In the genomic region with DNA sequence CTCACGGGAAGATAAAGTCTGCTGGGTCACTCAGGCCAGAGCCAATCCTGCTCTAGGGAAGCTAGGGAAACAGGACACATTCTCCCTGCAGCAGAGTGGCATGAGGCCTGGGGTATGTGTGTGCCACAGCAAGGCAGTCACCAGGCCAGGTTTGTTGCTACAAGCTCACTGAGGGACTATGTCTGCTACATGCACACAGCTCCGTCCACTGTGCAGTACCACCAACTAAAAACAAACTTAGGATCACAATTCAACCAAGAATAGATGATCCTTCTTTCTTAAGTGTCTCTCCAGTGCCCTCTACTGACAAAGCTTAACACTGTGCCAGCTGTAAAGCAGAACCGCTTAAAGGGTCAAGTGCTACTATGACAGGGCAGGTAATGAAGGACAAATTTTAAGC, we compare ENCODE assay signal across 8 cellular contexts.
A peak's percentile ranks its signal among the peaks of the same experiment; 100 is the strongest.
DNase-seq lines count a peak whose midpoint lies in the region; ATAC-seq, FAIRE-seq and TF ChIP-seq lines count a peak whose summit lies in the region.

No MANE protein-coding gene starts in this region.

- FAIRE-seq in bronchial epithelial cell (lab: Jason Lieb, UNC): no peak

- CTCF ChIA-PET in naive thymus-derived CD4-positive, alpha-beta T cell (lab: Charles Lee): interaction anchor here (0.5 to 1.8 kb wide), 9 partner anchors 232 to 1345 kb away, joined by 3 to 20 read pairs (median 3); no protein-coding TSS in a partner anchor

- TF ChIP-seq POLR2A in Peyer's patch (IDR thresholded peaks at IDR 0.05): no peak

- H3K27me3 Mint-ChIP-seq in naive thymus-derived CD4-positive, alpha-beta T cell: peaks cover 0 to 3% (median 0%) of the 10 kb centered on the region in 5 donors

- ATAC-seq in GM18873 (IDR thresholded peaks at IDR 0.05; ENCODE audit: low FRiP score, unreplicated experiment) (peak; percentile 85), HG03280 (IDR thresholded peaks at IDR 0.05; ENCODE audit: unreplicated experiment) (peak; percentile 90), HG02970 (IDR thresholded peaks at IDR 0.05; ENCODE audit: low FRiP score, unreplicated experiment) (no peak)
- peak; percentile 76 for ATAC-seq in naive thymus-derived CD4-positive, alpha-beta T cell

- H3K27ac ChIP-seq in Peyer's patch: no peak overlapping the region
- H3K27ac ChIP-seq in naive thymus-derived CD4-positive, alpha-beta T cell (ENCODE audit: low read depth, low read length): no peak overlapping the region

- H3K36me3 Mint-ChIP-seq in naive thymus-derived CD4-positive, alpha-beta T cell: no peaks in the 10 kb centered on the region

- POLR2A ChIA-PET in naive thymus-derived CD4-positive, alpha-beta T cell (lab: Charles Lee): interaction anchor here (1.4 kb wide), 1 partner anchor 595 kb away, joined by 3 read pairs; no protein-coding TSS in a partner anchor

- no peak overlapping the region for H3K27ac Mint-ChIP-seq in naive thymus-derived CD4-positive, alpha-beta T cell

- peaks cover 0 to 10% (median 0%) of the 10 kb centered on the region in 11 donors for H3K9me3 Mint-ChIP-seq in naive thymus-derived CD4-positive, alpha-beta T cell

- H3K4me3 Mint-ChIP-seq in naive thymus-derived CD4-positive, alpha-beta T cell: no peak overlapping the region

- no peaks in the 10 kb centered on the region for H3K36me3 ChIP-seq in Peyer's patch
- no peaks in the 10 kb centered on the region for H3K36me3 ChIP-seq in bronchial epithelial cell (ENCODE audit: control insufficient read depth, insufficient read depth, low read length)
- H3K36me3 ChIP-seq in naive thymus-derived CD4-positive, alpha-beta T cell (ENCODE audit: control insufficient read depth in 2 of 3, insufficient read depth in 3 of 3, low read length in 3 of 3): no peaks in the 10 kb centered on the region

- no peaks in the 10 kb centered on the region for H3K9me3 ChIP-seq in Peyer's patch
- H3K9me3 ChIP-seq in naive thymus-derived CD4-positive, alpha-beta T cell (ENCODE audit: control insufficient read depth in 2 of 3, low read length in 3 of 3): no peaks in the 10 kb centered on the region

- H3K4me3 ChIP-seq in Peyer's patch (no peak overlapping the region), bronchial epithelial cell (ENCODE audit: low read depth, low read length) (no peak overlapping the region)
- no peak overlapping the region for H3K4me3 ChIP-seq in naive thymus-derived CD4-positive, alpha-beta T cell (ENCODE audit: low read length)

- TF ChIP-seq CTCF in Peyer's patch (IDR thresholded peaks at IDR 0.05): peak in 5 of 6 experiments; percentile 9 to 70 (median 50)
- peak; percentile 22 for TF ChIP-seq CTCF in bronchial epithelial cell (IDR thresholded peaks at IDR 0.05; ENCODE audit: insufficient read depth, low read length, severe bottlenecking)

- H3K4me1 ChIP-seq in Peyer's patch: no peaks in the 10 kb centered on the region
- no peaks in the 10 kb centered on the region for H3K4me1 ChIP-seq in naive thymus-derived CD4-positive, alpha-beta T cell (ENCODE audit: control insufficient read depth in 2 of 2, insufficient read depth in 2 of 2, low read length in 2 of 2)

- no peaks in the 10 kb centered on the region for H3K27me3 ChIP-seq in Peyer's patch
- no peaks in the 10 kb centered on the region for H3K27me3 ChIP-seq in bronchial epithelial cell (ENCODE audit: control insufficient read depth, insufficient read depth, low read length)
- H3K27me3 ChIP-seq in naive thymus-derived CD4-positive, alpha-beta T cell (ENCODE audit: control insufficient read depth in 2 of 2, insufficient read depth in 2 of 2, low read length in 2 of 2): no peaks in the 10 kb centered on the region

- intact Hi-C loops in naive thymus-derived CD4-positive, alpha-beta T cell (cut with micrococcal nuclease): loop anchor here (1.0 to 10.0 kb wide), 4 partner anchors 353 to 721 kb away; no protein-coding TSS in a partner anchor

- peaks cover 0 to 6% (median 0%) of the 10 kb centered on the region in 7 donors for H3K4me1 Mint-ChIP-seq in naive thymus-derived CD4-positive, alpha-beta T cell

- DNase-seq in CD1c-positive myeloid dendritic cell (ENCODE audit: extremely low spot score) (peak; percentile 46), Peyer's patch (peak in 1 of 3 donors; percentile 56), bronchial epithelial cell (ENCODE audit: low read depth) (peak; percentile 21), NCI-H2227 (lab: John Stamatoyannopoulos, UW; ENCODE audit: unreplicated experiment) (no peak)
- DNase-seq in naive thymus-derived CD4-positive, alpha-beta T cell: peak in 7 of 9 donors; percentile 13 to 37 (median 27)
